In the genomic region with DNA sequence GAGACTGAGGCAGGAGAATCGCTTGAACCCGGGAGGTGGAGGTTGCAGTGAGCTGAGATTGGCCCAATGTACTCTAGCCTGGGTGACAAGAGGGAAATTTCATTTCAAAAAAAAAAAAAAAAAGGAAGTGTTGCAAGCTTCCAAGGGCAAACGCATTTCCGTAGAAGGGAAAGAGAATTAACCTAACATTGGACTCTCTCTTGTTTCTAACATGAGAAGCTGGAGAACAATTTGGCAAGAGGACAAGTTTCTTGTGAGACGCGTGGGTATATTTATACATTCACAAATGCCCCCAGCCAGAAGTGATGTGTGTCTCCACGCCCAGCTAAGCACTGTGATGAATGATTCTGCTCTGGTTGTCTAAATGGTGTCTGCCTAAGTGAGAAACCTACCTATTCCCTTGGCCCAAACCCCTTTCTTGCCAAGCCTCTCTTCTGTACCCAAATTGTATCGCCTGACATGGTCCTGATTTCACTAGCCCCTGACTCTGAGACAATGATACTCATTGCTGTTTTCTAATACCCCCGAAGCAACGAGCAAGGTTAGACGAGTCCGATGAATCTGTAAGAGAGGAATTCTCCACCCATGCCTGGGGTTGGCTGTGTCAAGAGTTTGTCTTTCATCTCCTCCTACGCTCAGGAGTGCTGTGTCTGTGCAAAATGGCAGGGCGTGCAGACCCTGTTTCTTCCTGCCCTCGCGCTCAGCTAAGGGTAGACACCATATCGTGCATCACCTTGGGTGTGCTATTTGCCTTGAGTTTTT, we compare ENCODE assay signal across 18 cellular contexts. TPM values are rescaled to one million over a fixed set of nuclear protein-coding genes. Genes with fewer than 3 reads are reported as not detected.
DNase-seq lines count a peak whose midpoint lies in the region; ATAC-seq, FAIRE-seq and TF ChIP-seq lines count a peak whose summit lies in the region.
"Had no signal": no experiment of that assay in that cellular context is flagged by ENCODE, and none has a peak within 500 bp of the region (broad histone marks: within the 10 kb centered on the region; RNA-seq: fewer than 3 reads in every experiment).

No MANE protein-coding gene starts in this region.

- H3K4me3 ChIP-seq in HL-60 (replicated peaks; ENCODE audit: insufficient read depth, low read length) (no peak overlapping the region), endothelial cell of umbilical vein (replicated peaks in 1 of 3; ENCODE audit: insufficient read depth in 1 of 3, low read depth in 1 of 3, low read length in 3 of 3) (no peak overlapping the region)
- H3K4me3 ChIP-seq: GM23248, testis had no signal

- no peak overlapping the region for H3K4me2 ChIP-seq in endothelial cell of umbilical vein (ENCODE audit: insufficient read depth, low read length)
- H3K4me2 ChIP-seq: KMS-11 had no signal

- DNase-seq in HL-60 (ENCODE audit: low read depth in 1 of 2, low spot score in 1 of 2): peak in 1 of 2 experiments; percentile 68
- DNase-seq in RPMI7951 (ENCODE audit: low read depth): peak; percentile 8
- DNase-seq in endothelial cell of umbilical vein (ENCODE audit: low read depth, low spot score): peak; percentile 67
- DNase-seq in omental fat pad (ENCODE audit: low spot score): no peak
- no peak for DNase-seq in NCI-H1092 (lab: John Stamatoyannopoulos, UW)
- DNase-seq in KG1 (lab: John Stamatoyannopoulos, UW): no peak
- DNase-seq: activated B cell treated with CpG ODN at 0.5 μM for 24 hours; effector memory CD8-positive, alpha-beta T cell; GM23248; NCI-H1436 treated with DMSO at 0.1 percent for 48 hours; stimulated activated CD4-positive, alpha-beta T cell treated with anti-CD3 and anti-CD28 coated beads, Interleukin-4, amount 100 ng/mL, for 4 hours; stimulated activated CD8-positive, alpha-beta memory T cell treated with anti-CD3 and anti-CD28 coated beads, Interleukin-4, amount 100 ng/mL, for 48 hours; T-helper 2 cell; testis had no signal

- TF ChIP-seq CTCF in HL-60 (IDR thresholded peaks at IDR 0.05; ENCODE audit: insufficient read depth, low read length): no peak
- TF ChIP-seq CTCF in endothelial cell of umbilical vein (IDR thresholded peaks at IDR 0.05; ENCODE audit: extremely low read depth in 1 of 2, insufficient read depth in 1 of 2, low read depth in 1 of 2, low read length in 2 of 2): no peak
- TF ChIP-seq CTCF in omental fat pad (IDR thresholded peaks at IDR 0.05): no peak

- H3K36me3 ChIP-seq in endothelial cell of umbilical vein (ENCODE audit: control insufficient read depth in 2 of 2, extremely low read depth in 1 of 2, insufficient read depth in 2 of 2, low read length in 2 of 2): no peaks in the 10 kb centered on the region

- peak overlapping the region; percentile 78 for H3K27ac ChIP-seq in HL-60 (replicated peaks)
- no peak overlapping the region for H3K27ac ChIP-seq in endothelial cell of umbilical vein (ENCODE audit: insufficient read depth, low read depth, low read length)
- H3K27ac ChIP-seq: GM23248, KMS-11, testis had no signal

- CTCF ChIA-PET in endothelial cell of umbilical vein (lab: Charles Lee): interaction anchor here (0.7 to 3.0 kb wide), 4 partner anchors 10 to 72 kb away, joined by 4 to 16 read pairs (median 6); no protein-coding TSS in a partner anchor

- FAIRE-seq in endothelial cell of umbilical vein (lab: Jason Lieb, UNC): peak; percentile 66

- no peak for TF ChIP-seq POLR2A in endothelial cell of umbilical vein (IDR thresholded peaks at IDR 0.05; ENCODE audit: low read depth, low read length)

- ATAC-seq in omental fat pad (ENCODE audit: low FRiP score): peak; percentile 14
- ATAC-seq in HG02852 (IDR thresholded peaks at IDR 0.05; ENCODE audit: unreplicated experiment): no peak
- ATAC-seq in HG03520 (IDR thresholded peaks at IDR 0.05; ENCODE audit: unreplicated experiment): no peak
- ATAC-seq: effector memory CD8-positive, alpha-beta T cell had no signal

- no peaks in the 10 kb centered on the region for H4K20me1 ChIP-seq in endothelial cell of umbilical vein (replicated peaks; ENCODE audit: control insufficient read depth, extremely low read depth, insufficient read depth, low read length)

- intact Hi-C loops in endothelial cell of umbilical vein (cut with micrococcal nuclease): no loop called here

- no peak overlapping the region for H2AFZ ChIP-seq in endothelial cell of umbilical vein (ENCODE audit: low read depth, low read length)
- H2AFZ ChIP-seq: GM23248 had no signal

- no TSS peak for BruUV-seq in endothelial cell of umbilical vein (replicated peaks; lab: Mats Ljungman, UMichigan)

- no peaks in the 10 kb centered on the region for H3K9me3 ChIP-seq in endothelial cell of umbilical vein (replicated peaks; ENCODE audit: control insufficient read depth, insufficient read depth, low read length)
- H3K9me3 ChIP-seq: testis had no signal

- dilution Hi-C loops in endothelial cell of umbilical vein (cut with MboI; ENCODE audit: extremely low pct_ligation_motif_present, low sequenced_read_pairs): no loop called here

- no peaks in the 10 kb centered on the region for H3K79me2 ChIP-seq in endothelial cell of umbilical vein (ENCODE audit: control insufficient read depth, insufficient read depth, low read length)

- H3K27me3 ChIP-seq in HL-60 (ENCODE audit: insufficient read depth, poor library complexity, severe bottlenecking) (no peaks in the 10 kb centered on the region), endothelial cell of umbilical vein (ENCODE audit: control insufficient read depth in 2 of 2, insufficient read depth in 2 of 2, low read length in 2 of 2) (no peaks in the 10 kb centered on the region)
- H3K27me3 ChIP-seq: testis had no signal

- H3K9me1 ChIP-seq in endothelial cell of umbilical vein (replicated peaks; ENCODE audit: control insufficient read depth, extremely low read depth, insufficient read depth, low read length): no peaks in the 10 kb centered on the region

- H3K9ac ChIP-seq in endothelial cell of umbilical vein (replicated peaks; ENCODE audit: extremely low read depth, insufficient read depth, low read length): no peak overlapping the region
- H3K9ac ChIP-seq: GM23248, KMS-11 had no signal

- H3K4me1 ChIP-seq in endothelial cell of umbilical vein (ENCODE audit: control insufficient read depth, extremely low read depth, insufficient read depth, low read length): peaks cover 19% of the 10 kb centered on the region

- POLR2A ChIA-PET in endothelial cell of umbilical vein (lab: Charles Lee): no interaction called here

TF ChIP-seq in endothelial cell of umbilical vein, 7 proteins besides CTCF, POLR2A, EP300 and RAD21:
- TF ChIP-seq FOS (IDR thresholded peaks at IDR 0.05; ENCODE audit: borderline replicate concordance, insufficient read depth, low read length) (no peak), JUN (IDR thresholded peaks at IDR 0.05; ENCODE audit: borderline replicate concordance, insufficient read depth, insufficient read length, low read depth) (no peak), GATA2 (IDR thresholded peaks at IDR 0.05; ENCODE audit: insufficient read depth, insufficient read length, low read depth, low read length) (no peak), MYC (IDR thresholded peaks at IDR 0.05; ENCODE audit: low read depth, low read length) (no peak), POLR2AphosphoS5 (IDR thresholded peaks at IDR 0.05; ENCODE audit: insufficient read depth, low read depth, low read length) (no peak), EZH2 (IDR thresholded peaks at IDR 0.05; ENCODE audit: borderline replicate concordance, low read depth, low read length, severe bottlenecking) (no peak)
- TF ChIP-seq, protein P1, sequence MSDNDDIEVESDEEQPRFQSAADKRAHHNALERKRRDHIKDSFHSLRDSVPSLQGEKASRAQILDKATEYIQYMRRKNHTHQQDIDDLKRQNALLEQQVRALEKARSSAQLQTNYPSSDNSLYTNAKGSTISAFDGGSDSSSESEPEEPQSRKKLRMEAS (IDR thresholded peaks at IDR 0.05; ENCODE audit: insufficient read depth, insufficient read length): no peak

RNA-seq across cellular contexts. Expression of a gene that starts 14.2 kb away (rescaled TPM):
- total RNA-seq in RPMI7951 (2014; rRNA removed; shearing (Covaris generic)): 10.7 and 11.4 TPM in 2 replicates
- 0.69 and 1.7 TPM in 2 replicates for total RNA-seq in endothelial cell of umbilical vein
- polyA plus RNA-seq in endothelial cell of umbilical vein: 0.59 and 0.76 TPM in 2 replicates
- polyA plus RNA-seq in endothelial cell of umbilical vein (2011; cell fraction: cytosol; rRNA removed): 0.34 and 0.50 TPM in 2 replicates
- polyA plus RNA-seq in endothelial cell of umbilical vein (2011; cell fraction: nucleus; rRNA removed): 0.63 and 0.90 TPM in 2 replicates
- 0.52 and 0.60 TPM in 2 replicates for polyA plus RNA-seq in endothelial cell of umbilical vein (2012)
- polyA minus RNA-seq in endothelial cell of umbilical vein: 1.4 and 1.7 TPM in 2 replicates
- polyA minus RNA-seq in endothelial cell of umbilical vein (2011; cell fraction: cytosol; rRNA and poly(A)+ RNA removed): not detected
- polyA minus RNA-seq in endothelial cell of umbilical vein (2011; cell fraction: nucleus; rRNA and poly(A)+ RNA removed): not detected in 2 replicates
- 10 to 100 TPM in 2 of 4 donors, 1 to 10 TPM in 2; 4.2 to 12.1 (median 9.7) TPM for total RNA-seq in omental fat pad
- total RNA-seq: activated B cell treated with CpG ODN at 0.5 μM for 24 hours; activated CD8-positive, alpha-beta memory T cell treated with anti-CD3 and anti-CD28 coated beads for 36 hours had no signal

RNA-seq across cellular contexts. Expression of a gene that starts 43.7 kb away (rescaled TPM):
- total RNA-seq in RPMI7951 (2014; rRNA removed; shearing (Covaris generic)): not detected in 2 replicates
- total RNA-seq in endothelial cell of umbilical vein: 0.55 TPM in 1 of 2 replicates, not detected in the other
- polyA plus RNA-seq in endothelial cell of umbilical vein: 0.19 and 0.25 TPM in 2 replicates
- polyA plus RNA-seq in endothelial cell of umbilical vein (2011; cell fraction: cytosol; rRNA removed): 0.03 and 0.21 TPM in 2 replicates
- polyA plus RNA-seq in endothelial cell of umbilical vein (2011; cell fraction: nucleus; rRNA removed): 0.14 TPM in 1 of 2 replicates, not detected in the other
- 0.46 and 1.1 TPM in 2 replicates for polyA plus RNA-seq in endothelial cell of umbilical vein (2012)
- polyA minus RNA-seq in endothelial cell of umbilical vein: 0.21 and 1.6 TPM in 2 replicates
- polyA minus RNA-seq in endothelial cell of umbilical vein (2011; cell fraction: cytosol; rRNA and poly(A)+ RNA removed): 6.1 TPM
- polyA minus RNA-seq in endothelial cell of umbilical vein (2011; cell fraction: nucleus; rRNA and poly(A)+ RNA removed): not detected in 2 replicates
- total RNA-seq in omental fat pad: 1 to 10 TPM in 3 of 4 donors, under 1 TPM in 1; 0.46 to 4.6 (median 1.9) TPM
- total RNA-seq: activated B cell treated with CpG ODN at 0.5 μM for 24 hours; activated CD8-positive, alpha-beta memory T cell treated with anti-CD3 and anti-CD28 coated beads for 36 hours; GM23248 had no signal
- polyA plus RNA-seq: GM23248 had no signal

Comparison
In these comparisons a context has a peak if more than half of its experiments do, and no peak if none do; other contexts are left out.
1. DNase-seq: peak in RPMI7951 (single experiment) and endothelial cell of umbilical vein (single experiment); none in omental fat pad (single experiment), NCI-H1092 (single experiment) and KG1 (single experiment).